In the genomic region with DNA sequence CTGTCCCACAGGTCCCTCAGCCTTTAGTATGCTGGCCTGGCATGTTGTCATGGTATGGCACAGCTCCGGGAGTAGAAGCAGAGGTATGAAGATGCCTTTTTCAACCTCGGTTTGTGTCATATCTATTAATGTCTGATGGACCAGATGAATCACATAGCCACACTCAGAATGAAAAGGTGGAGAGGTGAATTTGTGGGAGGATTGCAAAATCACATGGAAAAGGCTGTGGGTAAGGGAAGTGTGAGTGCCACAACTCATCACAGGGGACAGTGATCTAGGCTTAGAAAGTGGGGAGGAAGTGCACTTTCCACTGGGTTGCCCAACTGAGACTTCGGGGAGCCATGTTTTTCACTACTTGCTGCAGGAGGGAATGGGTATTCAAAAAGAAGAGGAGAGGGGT, we compare ENCODE assay signal across 25 cellular contexts.
"Had no signal": no experiment of that assay in that cellular context is flagged by ENCODE, and none has a peak within 500 bp of the region (broad histone marks: within the 10 kb centered on the region; RNA-seq: fewer than 3 reads in every experiment).

No MANE protein-coding gene starts in this region.

- H3K79me2 ChIP-seq: hepatocyte had no signal

- H3K27me3 ChIP-seq: gastrocnemius medialis, hepatocyte, suprapubic skin, tibial nerve had no signal

- FAIRE-seq: colon, keratinocyte, pancreas, TTC549 had no signal

- H3K4me3 ChIP-seq: gastrocnemius medialis, hepatocyte, pancreas, prostate gland, smooth muscle cell, suprapubic skin, tibial nerve had no signal

- H3K4me2 ChIP-seq: hepatocyte, smooth muscle cell had no signal

- DNase-seq: activated CD4-positive, alpha-beta T cell treated with anti-CD3 and anti-CD28 coated beads for 4 hours; activated CD4-positive, alpha-beta T cell treated with anti-CD3 and anti-CD28 coated beads, Interleukin-2, amount 50 U/mL, for 4 hours; activated naive CD4-positive, alpha-beta T cell treated with Interleukin-2 at 50 U/mL for 16 hours; activated T-cell treated with anti-CD3 and anti-CD28 coated beads for 4 hours; activated T-cell treated with anti-CD3 and anti-CD28 coated beads, Interleukin-2, amount 50 U/mL, for 72 hours; anterior cingulate cortex; dermis blood vessel endothelial cell; effector CD4-positive, alpha-beta T cell; gastrocnemius medialis; glutamatergic neuron; mesenchymal stem cell; naive thymus-derived CD8-positive, alpha-beta T cell; nucleus accumbens; pancreas; stimulated activated CD4-positive, alpha-beta T cell treated with anti-CD3 and anti-CD28 coated beads, Interleukin-2, amount 100 ng/mL, for 24 hours; stimulated activated naive B cell treated with anti-CD40 and anti-IgM and Interleukin-4, amounts not matched to agents 10 μg/mL and 1 μg/mL and 100 μg/mL, for 72 hours had no signal

- H2AFZ ChIP-seq: hepatocyte had no signal

- H3K36me3 ChIP-seq: gastrocnemius medialis, pancreas, prostate gland, suprapubic skin, tibial nerve had no signal

- H3K4me1 ChIP-seq: gastrocnemius medialis, pancreas, prostate gland, tibial nerve had no signal

- ATAC-seq: activated T-cell treated with anti-CD3 and anti-CD28 coated beads, Interleukin-2, amount 50 U/mL, for 72 hours; gastrocnemius medialis; naive thymus-derived CD8-positive, alpha-beta T cell; pancreas; stimulated activated naive B cell treated with anti-CD40 and anti-IgM and Interleukin-4, amounts not matched to agents 10 μg/mL and 1 μg/mL and 100 μg/mL, for 72 hours had no signal

- H3K9me3 ChIP-seq: gastrocnemius medialis, pancreas, prostate gland, suprapubic skin, tibial nerve had no signal

- H3K27ac ChIP-seq: gastrocnemius medialis, hepatocyte, pancreas, prostate gland, suprapubic skin, tibial nerve, VCaP had no signal
